In genomic region chr17:70483624-70484023, GRCh38 we compare ENCODE assay signal across 29 cellular contexts.
"Had no signal": no experiment of that assay in that cellular context is flagged by ENCODE, and none has a peak within 500 bp of the region (broad histone marks: within the 10 kb centered on the region; RNA-seq: fewer than 3 reads in every experiment).

No MANE protein-coding gene starts in this region.

- ATAC-seq: activated CD8-positive, alpha-beta T cell treated with anti-CD3 and anti-CD28 coated beads, Interleukin-2, amount 10 ng/mL, durations not matched to agents 7 days and 5 days; activated naive CD4-positive, alpha-beta T cell treated with anti-CD3 and anti-CD28 coated beads, Interleukin-2, amount 50 U/mL, for 72 hours; activated T-cell treated with anti-CD3 and anti-CD28 coated beads, Interleukin-2, amount 50 U/mL, for 4 hours; body of pancreas had no signal

- H3K9me3 ChIP-seq: adrenal gland, SJCRH30 had no signal

- H3K4me3 Mint-ChIP-seq: activated CD4-positive, alpha-beta T cell treated with anti-CD3 and anti-CD28 coated beads, Interleukin-2, amount 10 ng/mL, durations not matched to agents 7 days and 5 days; activated CD8-positive, alpha-beta T cell treated with anti-CD3 and anti-CD28 coated beads, Interleukin-2, amount 10 ng/mL, durations not matched to agents 7 days and 5 days; activated naive CD4-positive, alpha-beta T cell treated with anti-CD3 and anti-CD28 coated beads for 36 hours; activated T-cell treated with anti-CD3 and anti-CD28 coated beads, Interleukin-2, amount 50 U/mL, for 4 hours; activated T-helper 1 cell treated with anti-CD3 and anti-CD28 coated beads, Interleukin-12 subunit alpha, Interleukin-12 subunit beta, Interleukin-2, Interleukin-4 antibody, amounts not matched to agents 30 ng/mL and 10 ng/mL and 1 ng/mL, durations not matched to agents 14 hours and 24 hours and 36 hours had no signal

- H3K36me3 ChIP-seq: adrenal gland, breast epithelium, SJCRH30 had no signal

- H3K27me3 Mint-ChIP-seq: activated CD4-positive, alpha-beta T cell treated with anti-CD3 and anti-CD28 coated beads, Interleukin-2, amount 10 ng/mL, durations not matched to agents 7 days and 5 days had no signal

- H3K27ac ChIP-seq: adrenal gland, body of pancreas, breast epithelium, PC-9, RWPE1, SJCRH30, SK-N-MC had no signal

- DNase-seq: activated CD4-positive, alpha-beta T cell treated with anti-CD3 and anti-CD28 coated beads, Interleukin-2, amount 10 ng/mL, durations not matched to agents 7 days and 5 days; activated CD4-positive, alpha-beta T cell treated with anti-CD3 and anti-CD28 coated beads, Interleukin-2, amount 50 U/mL, for 48 hours; activated CD8-positive, alpha-beta T cell treated with anti-CD3 and anti-CD28 coated beads, Interleukin-2, amount 10 ng/mL, durations not matched to agents 7 days and 5 days; activated gamma-delta T cell treated with Interleukin-2 at 50 U/mL for 16 hours; activated naive CD4-positive, alpha-beta T cell treated with anti-CD3 and anti-CD28 coated beads for 36 hours; activated T-cell treated with anti-CD3 and anti-CD28 coated beads, Interleukin-2, amount 50 U/mL, for 4 hours; adrenal gland; body of pancreas; NCI-H1105; NCI-H1417 treated with DMSO at 0.1 percent for 48 hours; NCI-H1694; NCI-H1930; NCI-H2107; NCI-H2171; NCI-H510A; NCI-H526; NCI-H748 treated with DMSO at 0.1 percent for 48 hours; NK-92 treated with Interleukin-12 subunit alpha and Interleukin-12 subunit beta, amount 100 ng/mL, for 24 hours; PC-9; SHP77; SJCRH30 had no signal

- FAIRE-seq: astrocyte, RCC 7860, TTC549 had no signal

- H3K4me3 ChIP-seq: adrenal gland, body of pancreas, breast epithelium, PC-9, SJCRH30, SK-N-MC had no signal

- H3K36me3 Mint-ChIP-seq: activated naive CD4-positive, alpha-beta T cell treated with anti-CD3 and anti-CD28 coated beads, Interleukin-2, amount 50 U/mL, for 72 hours had no signal

- H3K27ac Mint-ChIP-seq: activated CD4-positive, alpha-beta T cell treated with anti-CD3 and anti-CD28 coated beads, Interleukin-2, amount 10 ng/mL, durations not matched to agents 7 days and 5 days; activated CD8-positive, alpha-beta T cell treated with anti-CD3 and anti-CD28 coated beads, Interleukin-2, amount 10 ng/mL, durations not matched to agents 7 days and 5 days; activated naive CD4-positive, alpha-beta T cell treated with anti-CD3 and anti-CD28 coated beads for 36 hours; activated naive CD4-positive, alpha-beta T cell treated with anti-CD3 and anti-CD28 coated beads, Interleukin-2, amount 50 U/mL, for 72 hours; activated T-helper 1 cell treated with anti-CD3 and anti-CD28 coated beads, Interleukin-12 subunit alpha, Interleukin-12 subunit beta, Interleukin-2, Interleukin-4 antibody, amounts not matched to agents 30 ng/mL and 10 ng/mL and 1 ng/mL, durations not matched to agents 14 hours and 24 hours and 36 hours had no signal

- H3K4me1 Mint-ChIP-seq: activated CD4-positive, alpha-beta T cell treated with anti-CD3 and anti-CD28 coated beads, Interleukin-2, amount 10 ng/mL, durations not matched to agents 7 days and 5 days had no signal

- H3K4me1 ChIP-seq: adrenal gland, body of pancreas, breast epithelium, SJCRH30 had no signal
